ENCODE assay signal across 9 cellular contexts in genomic region chr3:57221883-57222282, GRCh38. TPM values are rescaled to one million over a fixed set of nuclear protein-coding genes. Genes with fewer than 3 reads are reported as not detected.
DNase-seq lines count a peak whose midpoint lies in the region; ATAC-seq and TF ChIP-seq lines count a peak whose summit lies in the region.
"Had no signal": no experiment of that assay in that cellular context is flagged by ENCODE, and none has a peak within 500 bp of the region (broad histone marks: within the 10 kb centered on the region; RNA-seq: fewer than 3 reads in every experiment).

No MANE protein-coding gene starts in this region.

- DNase-seq in D341Med (ENCODE audit: low spot score) (peak; percentile 34), LoVo (ENCODE audit: low spot score) (peak; percentile 19), choroid plexus epithelial cell (ENCODE audit: low read depth) (peak; percentile 61), myocyte (ENCODE audit: low read depth) (peak; percentile 54), middle frontal gyrus (ENCODE audit: extremely low spot score, low spot score) (no peak), DMS79 (lab: John Stamatoyannopoulos, UW) (no peak)
- DNase-seq in activated effector memory CD4-positive, alpha-beta T cell treated with Interleukin-2 at 50 U/mL for 16 hours, result no peak
- DNase-seq: adrenal gland had no signal

- no peak for ATAC-seq in GM21423 (IDR thresholded peaks at IDR 0.05; ENCODE audit: unreplicated experiment)

- H3K4me3 ChIP-seq in choroid plexus epithelial cell (ENCODE audit: low read depth, low read length), result no peak overlapping the region
- H3K4me3 ChIP-seq: adrenal gland had no signal

- TF ChIP-seq CTCF in choroid plexus epithelial cell (conservative IDR thresholded peaks at IDR 0.05; ENCODE audit: low read depth, low read length), result peak; percentile 45

RNA-seq across cellular contexts. Expression of gene APPL1, which starts 5.6 kb away (rescaled TPM):
- 35.7 and 42.9 TPM in 2 replicates for total RNA-seq in myocyte
- polyA plus RNA-seq in myocyte (2012), result 9.3 TPM

RNA-seq across cellular contexts. Expression of gene HESX1, which starts 22.1 kb away (rescaled TPM):
- total RNA-seq in myocyte, result 0.59 and 0.73 TPM in 2 replicates
- polyA plus RNA-seq in myocyte (2012), result 0.42 TPM

RNA-seq across cellular contexts. Expression of gene IL17RD, which starts 56.7 kb away (rescaled TPM):
- total RNA-seq in myocyte, result 0.56 and 0.73 TPM in 2 replicates
- polyA plus RNA-seq in myocyte (2012), result 0.40 TPM

Comparison
In these comparisons a context has a peak if more than half of its experiments do, and no peak if none do; other contexts are left out.
1. DNase-seq: peak in D341Med (single experiment), LoVo (single experiment), choroid plexus epithelial cell (single experiment) and myocyte (single experiment); none in middle frontal gyrus (single experiment), activated effector memory CD4-positive, alpha-beta T cell treated with Interleukin-2 at 50 U/mL for 16 hours (single experiment) and DMS79 (single experiment).